In the genomic region with DNA sequence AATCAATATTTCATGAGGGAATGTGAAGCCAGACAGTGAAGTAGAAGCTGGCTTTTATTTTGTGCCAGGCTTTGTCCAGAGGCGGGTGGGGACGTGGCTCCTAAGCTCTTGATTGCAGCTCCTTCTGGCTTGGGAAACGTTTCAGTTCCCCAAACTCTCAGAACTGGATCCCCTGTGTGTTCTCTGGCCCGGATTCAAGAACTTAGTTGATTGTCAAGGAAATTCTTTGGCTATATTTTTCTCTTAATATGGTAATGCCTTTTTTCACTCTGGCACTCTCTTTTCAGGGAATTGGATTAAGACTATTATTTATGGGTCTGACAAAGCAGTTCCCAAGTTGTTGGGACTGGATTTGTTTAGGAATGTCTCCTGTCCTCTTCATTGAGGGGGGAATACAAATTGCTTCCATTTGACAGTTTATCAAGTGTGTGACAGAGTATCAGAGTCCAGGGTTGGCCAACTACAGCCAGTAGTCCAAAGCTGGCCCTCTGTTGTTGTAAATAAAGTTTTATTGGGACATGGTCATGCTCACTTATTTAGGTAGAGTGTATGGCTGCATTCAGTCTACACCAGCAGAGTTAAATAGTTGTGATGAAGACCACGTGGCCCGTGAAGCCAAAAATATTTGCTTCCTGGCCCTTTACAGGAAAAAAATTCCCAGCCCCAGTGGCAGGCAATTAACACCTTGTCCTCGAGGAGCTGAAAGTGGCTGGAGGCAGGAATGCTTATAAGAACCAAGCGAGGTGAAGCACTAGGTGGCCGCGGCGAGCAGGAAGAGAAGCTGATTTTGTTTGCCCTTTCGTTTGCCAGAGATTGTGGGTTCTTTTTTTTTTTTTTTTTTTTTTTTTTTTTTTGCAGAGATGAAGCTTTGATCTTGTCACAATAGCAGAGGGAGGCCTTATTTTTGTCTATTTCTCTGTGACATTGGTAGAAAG, we compare ENCODE assay signal across 1 cellular context.
TF ChIP-seq lines count a peak whose summit lies in the region.

No MANE protein-coding gene starts in this region.

TF ChIP-seq in HepG2, 621 proteins besides CTCF, POLR2A, EP300 and RAD21:
- TF ChIP-seq SP4 (CRISPR knock-in tag; IDR thresholded peaks at IDR 0.05) = no peak
- TF ChIP-seq, protein P1, sequence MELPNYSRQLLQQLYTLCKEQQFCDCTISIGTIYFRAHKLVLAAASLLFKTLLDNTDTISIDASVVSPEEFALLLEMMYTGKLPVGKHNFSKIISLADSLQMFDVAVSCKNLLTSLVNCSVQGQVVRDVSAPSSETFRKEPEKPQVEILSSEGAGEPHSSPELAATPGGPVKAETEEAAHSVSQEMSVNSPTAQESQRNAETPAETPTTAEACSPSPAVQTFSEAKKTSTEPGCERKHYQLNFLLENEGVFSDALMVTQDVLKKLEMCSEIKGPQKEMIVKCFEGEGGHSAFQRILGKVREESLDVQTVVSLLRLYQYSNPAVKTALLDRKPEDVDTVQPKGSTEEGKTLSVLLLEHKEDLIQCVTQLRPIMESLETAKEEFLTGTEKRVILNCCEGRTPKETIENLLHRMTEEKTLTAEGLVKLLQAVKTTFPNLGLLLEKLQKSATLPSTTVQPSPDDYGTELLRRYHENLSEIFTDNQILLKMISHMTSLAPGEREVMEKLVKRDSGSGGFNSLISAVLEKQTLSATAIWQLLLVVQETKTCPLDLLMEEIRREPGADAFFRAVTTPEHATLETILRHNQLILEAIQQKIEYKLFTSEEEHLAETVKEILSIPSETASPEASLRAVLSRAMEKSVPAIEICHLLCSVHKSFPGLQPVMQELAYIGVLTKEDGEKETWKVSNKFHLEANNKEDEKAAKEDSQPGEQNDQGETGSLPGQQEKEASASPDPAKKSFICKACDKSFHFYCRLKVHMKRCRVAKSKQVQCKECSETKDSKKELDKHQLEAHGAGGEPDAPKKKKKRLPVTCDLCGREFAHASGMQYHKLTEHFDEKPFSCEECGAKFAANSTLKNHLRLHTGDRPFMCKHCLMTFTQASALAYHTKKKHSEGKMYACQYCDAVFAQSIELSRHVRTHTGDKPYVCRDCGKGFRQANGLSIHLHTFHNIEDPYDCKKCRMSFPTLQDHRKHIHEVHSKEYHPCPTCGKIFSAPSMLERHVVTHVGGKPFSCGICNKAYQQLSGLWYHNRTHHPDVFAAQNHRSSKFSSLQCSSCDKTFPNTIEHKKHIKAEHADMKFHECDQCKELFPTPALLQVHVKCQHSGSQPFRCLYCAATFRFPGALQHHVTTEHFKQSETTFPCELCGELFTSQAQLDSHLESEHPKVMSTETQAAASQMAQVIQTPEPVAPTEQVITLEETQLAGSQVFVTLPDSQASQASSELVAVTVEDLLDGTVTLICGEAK (IDR thresholded peaks at IDR 0.05) = peak; percentile 36; the same call in 1 of the 2 replicates
- TF ChIP-seq, protein P1 (CRISPR knock-in tag; IDR thresholded peaks at IDR 0.05) = peak; percentile 96
TF ChIP-seq in HepG2: peak in this region for 1.
